ENCODE assay signal across 1 cellular context in genomic region chr7:82049442-82049841, GRCh38.
TF ChIP-seq lines count a peak whose summit lies in the region.

No MANE protein-coding gene starts in this region.

TF ChIP-seq in GM12878, 131 proteins besides CTCF, POLR2A, EP300 and RAD21 (continued from another document and continues in another):
- TF ChIP-seq MYC (IDR thresholded peaks at IDR 0.05; ENCODE audit: insufficient read depth, insufficient read length, insufficient replicate concordance, low read length, severe bottlenecking): no peak
- TF ChIP-seq YY1 (IDR thresholded peaks at IDR 0.05; ENCODE audit: low read depth, low read length): no peak
- no peak for TF ChIP-seq MTA3 (IDR thresholded peaks at IDR 0.05; ENCODE audit: borderline replicate concordance, low read length)
- TF ChIP-seq BHLHE40 (IDR thresholded peaks at IDR 0.05; ENCODE audit: borderline replicate concordance in 1 of 2, low read depth in 2 of 2, low read length in 1 of 2): no peak
- TF ChIP-seq HDGF (IDR thresholded peaks at IDR 0.05): no peak
- no peak for TF ChIP-seq ZNF592 (IDR thresholded peaks at IDR 0.05)
- peak; percentile 89 for TF ChIP-seq RELA (IDR thresholded peaks at IDR 0.05; ENCODE audit: borderline replicate concordance, partially characterized antibody)
- no peak for TF ChIP-seq RUNX3 (IDR thresholded peaks at IDR 0.05; ENCODE audit: low read length)
- TF ChIP-seq CBFB (IDR thresholded peaks at IDR 0.05; ENCODE audit: low read depth): no peak
- TF ChIP-seq ATF2 (IDR thresholded peaks at IDR 0.05; ENCODE audit: low read length): no peak
- TF ChIP-seq USF1 (IDR thresholded peaks at IDR 0.05; ENCODE audit: borderline replicate concordance, extremely low read length, insufficient read depth, low read depth, low read length): no peak
- TF ChIP-seq HDAC2 (IDR thresholded peaks at IDR 0.05): no peak
- TF ChIP-seq TAF1 (IDR thresholded peaks at IDR 0.05; ENCODE audit: borderline replicate concordance, low read depth, low read length): no peak
- TF ChIP-seq ZSCAN29 (IDR thresholded peaks at IDR 0.05): no peak
- TF ChIP-seq SREBF1 (IDR thresholded peaks at IDR 0.05; ENCODE audit: low read length): no peak
- TF ChIP-seq ZNF622 (IDR thresholded peaks at IDR 0.05): no peak
- TF ChIP-seq CBX5 (IDR thresholded peaks at IDR 0.05; ENCODE audit: low read depth): no peak
- no peak for TF ChIP-seq KLF5 (IDR thresholded peaks at IDR 0.05; ENCODE audit: partially characterized antibody)
- no peak for TF ChIP-seq NFYA (IDR thresholded peaks at IDR 0.05; ENCODE audit: borderline replicate concordance, low read depth, low read length)
- no peak for TF ChIP-seq RAD51 (IDR thresholded peaks at IDR 0.05)
- TF ChIP-seq USF2 (IDR thresholded peaks at IDR 0.05; ENCODE audit: borderline replicate concordance, low read depth, low read length): no peak
- no peak for TF ChIP-seq HDAC6 (IDR thresholded peaks at IDR 0.05; ENCODE audit: unreplicated experiment)
- TF ChIP-seq PAX5 (IDR thresholded peaks at IDR 0.05; ENCODE audit: borderline replicate concordance, low read depth, low read length): no peak
- TF ChIP-seq POLR2AphosphoS2 (IDR thresholded peaks at IDR 0.05; ENCODE audit: low read depth, low read length): no peak
- no peak for TF ChIP-seq ZBTB40 (IDR thresholded peaks at IDR 0.05; ENCODE audit: borderline replicate concordance)
- peak; percentile 17; the same call in 1 of the 2 replicates for TF ChIP-seq SMARCA5 (IDR thresholded peaks at IDR 0.05)
- no peak for TF ChIP-seq ZBTB11 (CRISPR knock-in tag; IDR thresholded peaks at IDR 0.05)
- no peak for TF ChIP-seq ATF3 (IDR thresholded peaks at IDR 0.05; ENCODE audit: borderline replicate concordance, extremely low read depth, low read depth, low read length)
- no peak for TF ChIP-seq ZBTB4 (CRISPR knock-in tag; IDR thresholded peaks at IDR 0.05)
- no peak for TF ChIP-seq CHD1 (IDR thresholded peaks at IDR 0.05; ENCODE audit: low read depth, low read length)
- no peak for TF ChIP-seq IRF5 (IDR thresholded peaks at IDR 0.05; ENCODE audit: borderline replicate concordance)
- TF ChIP-seq IRF4 (IDR thresholded peaks at IDR 0.05; ENCODE audit: low read depth, low read length): no peak
- TF ChIP-seq RELB (IDR thresholded peaks at IDR 0.05; ENCODE audit: low read depth): peak; percentile 89
- no peak for TF ChIP-seq YBX1 (IDR thresholded peaks at IDR 0.05)
- TF ChIP-seq NR2C2 (IDR thresholded peaks at IDR 0.05; ENCODE audit: borderline replicate concordance, control insufficient read depth, insufficient read length, low read depth): no peak
- TF ChIP-seq STAT3 (IDR thresholded peaks at IDR 0.05; ENCODE audit: low read depth, low read length): no peak
- TF ChIP-seq MTA2 (IDR thresholded peaks at IDR 0.05; ENCODE audit: low read depth): peak; percentile 71; the same call in 1 of the 2 replicates
- TF ChIP-seq CHD2 (IDR thresholded peaks at IDR 0.05; ENCODE audit: borderline replicate concordance, low read depth, low read length): no peak
- TF ChIP-seq KDM1A (IDR thresholded peaks at IDR 0.05; ENCODE audit: borderline replicate concordance): no peak
